26 cellular contexts compared by ENCODE assay signal in the genomic region with DNA sequence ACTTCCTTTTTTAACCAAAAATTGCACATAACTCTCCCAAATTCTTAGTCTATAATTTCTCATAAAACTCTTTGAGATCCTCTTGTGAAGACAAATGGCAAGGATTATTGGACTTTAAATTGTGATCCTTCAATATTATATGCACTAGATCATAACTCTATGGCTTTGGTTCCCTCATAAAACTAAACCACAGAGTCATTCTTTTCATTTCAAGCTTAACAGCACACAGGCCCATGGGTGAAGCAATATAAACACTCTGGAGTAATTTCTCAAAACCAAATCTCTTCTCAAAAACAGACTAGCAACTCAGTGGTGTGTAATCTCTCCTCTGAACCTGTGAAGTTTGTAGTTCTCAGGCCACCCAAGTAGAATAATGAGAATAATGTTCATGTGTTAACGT.
A peak's percentile ranks its signal among the peaks of the same experiment; 100 is the strongest.
DNase-seq lines count a peak whose midpoint lies in the region; TF ChIP-seq lines count a peak whose summit lies in the region.
"Had no signal": no experiment of that assay in that cellular context is flagged by ENCODE, and none has a peak within 500 bp of the region (broad histone marks: within the 10 kb centered on the region; RNA-seq: fewer than 3 reads in every experiment).

No MANE protein-coding gene starts in this region.

- H3K4me3 ChIP-seq in fibroblast of lung (replicated peaks in 1 of 4; ENCODE audit: control extremely low read depth in 1 of 4, insufficient read depth in 1 of 4, low read depth in 3 of 4, low read length in 4 of 4) (no peak overlapping the region), tibial artery (no peak overlapping the region)
- H3K4me3 ChIP-seq: gastrocnemius medialis, pancreas, thyroid gland had no signal

- H3K4me2 ChIP-seq in fibroblast of lung (ENCODE audit: extremely low read depth, insufficient read depth, low read length) = no peak overlapping the region

- H3K27ac ChIP-seq in fibroblast of lung (ENCODE audit: insufficient read depth, low read length) (no peak overlapping the region), tibial artery (no peak overlapping the region)
- H3K27ac ChIP-seq: brain microvascular endothelial cell, gastrocnemius medialis, pancreas, thyroid gland had no signal

- H3K79me2 ChIP-seq in fibroblast of lung (ENCODE audit: control insufficient read depth, insufficient read depth, low read length) = no peaks in the 10 kb centered on the region

- no peak for TF ChIP-seq CTCF in fibroblast of lung (conservative IDR thresholded peaks at IDR 0.05 in 1 of 2, IDR thresholded peaks at IDR 0.05 in 1 of 2; ENCODE audit: low read depth in 1 of 2, low read length in 2 of 2)
- TF ChIP-seq CTCF in tibial artery (IDR thresholded peaks at IDR 0.05) = no peak

- H3K27me3 ChIP-seq in fibroblast of lung (ENCODE audit: control insufficient read depth, insufficient read depth, low read length) = no peaks in the 10 kb centered on the region
- no peaks in the 10 kb centered on the region for H3K27me3 ChIP-seq in tibial artery
- H3K27me3 ChIP-seq: brain microvascular endothelial cell, gastrocnemius medialis, pancreas, thyroid gland had no signal

- H2AFZ ChIP-seq in fibroblast of lung (ENCODE audit: low read length) = no peak overlapping the region

- H3K4me1 ChIP-seq in fibroblast of lung (ENCODE audit: control insufficient read depth, extremely low read depth, insufficient read depth, low read length) (no peaks in the 10 kb centered on the region), tibial artery (no peaks in the 10 kb centered on the region)
- H3K4me1 ChIP-seq: pancreas, thyroid gland had no signal

- no peaks in the 10 kb centered on the region for H3K9me3 ChIP-seq in fibroblast of lung (ENCODE audit: control insufficient read depth, insufficient read depth, low read depth, low read length)
- no peaks in the 10 kb centered on the region for H3K9me3 ChIP-seq in tibial artery
- H3K9me3 ChIP-seq: gastrocnemius medialis, pancreas, thyroid gland had no signal

- no peaks in the 10 kb centered on the region for H3K36me3 ChIP-seq in fibroblast of lung (ENCODE audit: control insufficient read depth, insufficient read depth, low read length)
- no peaks in the 10 kb centered on the region for H3K36me3 ChIP-seq in tibial artery
- H3K36me3 ChIP-seq: brain microvascular endothelial cell, gastrocnemius medialis, pancreas, thyroid gland had no signal

- H4K20me1 ChIP-seq in fibroblast of lung (ENCODE audit: control insufficient read depth, extremely low read depth, insufficient read depth, low read length) = no peaks in the 10 kb centered on the region

- peak; percentile 76 for DNase-seq in EL
- peak; percentile 14 for DNase-seq in LoVo (ENCODE audit: low spot score)
- DNase-seq in fibroblast of lung (ENCODE audit: low read depth in 2 of 2) = peak; percentile 31 to 36
- DNase-seq in renal cortical epithelial cell (ENCODE audit: low read depth) = peak; percentile 54
- no peak for DNase-seq in NCI-H1105 (lab: John Stamatoyannopoulos, UW)
- no peak for DNase-seq in NCI-H524 treated with DMSO at 0.1 percent for 48 hours (lab: John Stamatoyannopoulos, UW)
- DNase-seq in tibial artery = no peak
- no peak for DNase-seq in C1 segment of cervical spinal cord (lab: John Stamatoyannopoulos, UW)
- DNase-seq: activated CD4-positive, alpha-beta T cell treated with anti-CD3 and anti-CD28 coated beads, Interleukin-2, amount 10 ng/mL, durations not matched to agents 24 days and 14 days; activated CD8-positive, alpha-beta memory T cell treated with anti-CD3 and anti-CD28 coated beads, Interleukin-2, amount 10 ng/mL, durations not matched to agents 7 days and 5 days; activated naive CD8-positive, alpha-beta T cell treated with anti-CD3 and anti-CD28 coated beads for 36 hours; brain microvascular endothelial cell; COR-L47; gastrocnemius medialis; kidney; mesendoderm; naive thymus-derived CD8-positive, alpha-beta T cell; NCI-H187 treated with DMSO at 0.1 percent for 48 hours; NCI-H226; OCI-M1; pancreas; Right ventricle myocardium superior; stimulated activated CD4-positive, alpha-beta T cell treated with anti-CD3 and anti-CD28 coated beads, Interleukin-1b, Interleukin-23, amount 100 ng/mL, for 48 hours; stimulated activated naive CD4-positive, alpha-beta T cell; T-helper 17 cell; thyroid gland had no signal

- no peak overlapping the region for H3K9ac ChIP-seq in fibroblast of lung (ENCODE audit: insufficient read depth, low read length)

- intact Hi-C loops in tibial artery (cut with DNase I; ENCODE audit: low total_unique reads) = no loop called here

Comparison
In these comparisons a context has a peak if more than half of its experiments do, and no peak if none do; other contexts are left out.
1. DNase-seq: peak in EL (single experiment), LoVo (single experiment), fibroblast of lung (2 of 2) and renal cortical epithelial cell (single experiment); none in NCI-H1105 (single experiment), NCI-H524 treated with DMSO at 0.1 percent for 48 hours (single experiment), tibial artery (0 of 2) and C1 segment of cervical spinal cord (0 of 14).